Comparison of ENCODE assay signal across 12 cellular contexts in genomic region chr1:6171546-6172124, GRCh38. TPM values are rescaled to one million over a fixed set of nuclear protein-coding genes. Genes with fewer than 3 reads are reported as not detected.
DNase-seq lines count a peak whose midpoint lies in the region; ATAC-seq and TF ChIP-seq lines count a peak whose summit lies in the region.
"Had no signal": no experiment of that assay in that cellular context is flagged by ENCODE, and none has a peak within 500 bp of the region (broad histone marks: within the 10 kb centered on the region; RNA-seq: fewer than 3 reads in every experiment).

No MANE protein-coding gene starts in this region.

- H3K4me3 ChIP-seq in RWPE2 (ENCODE audit: severe bottlenecking), result no peak overlapping the region
- no peak overlapping the region for H3K4me3 ChIP-seq in fibroblast of villous mesenchyme (ENCODE audit: low read depth, low read length)
- no peak overlapping the region for H3K4me3 ChIP-seq in gastroesophageal sphincter
- H3K4me3 ChIP-seq: HAP-1, tibial nerve had no signal

- no peak for TF ChIP-seq EP300 in gastroesophageal sphincter (IDR thresholded peaks at IDR 0.05)

- H3K36me3 ChIP-seq in RWPE2 (ENCODE audit: low read depth), result no peaks in the 10 kb centered on the region
- H3K36me3 ChIP-seq in gastroesophageal sphincter, result no peaks in the 10 kb centered on the region
- H3K36me3 ChIP-seq: HAP-1, tibial nerve had no signal

- H3K27me3 ChIP-seq in RWPE2 (ENCODE audit: insufficient read depth, poor library complexity, severe bottlenecking) (no peaks in the 10 kb centered on the region), gastroesophageal sphincter (peaks cover 62% of the 10 kb centered on the region)

- TF ChIP-seq POLR2A in gastroesophageal sphincter (IDR thresholded peaks at IDR 0.05), result no peak

- ATAC-seq in RWPE2 (ENCODE audit: low read depth), result peak; percentile 58; the same call in 2 of the 3 replicates
- no peak for ATAC-seq in GM19328 (IDR thresholded peaks at IDR 0.05; ENCODE audit: unreplicated experiment)
- ATAC-seq in gastroesophageal sphincter, result no peak
- ATAC-seq in HG02852 (IDR thresholded peaks at IDR 0.05; ENCODE audit: unreplicated experiment), result no peak

- H3K9me3 ChIP-seq in RWPE2 (ENCODE audit: severe bottlenecking) (no peaks in the 10 kb centered on the region), gastroesophageal sphincter (no peaks in the 10 kb centered on the region)
- H3K9me3 ChIP-seq: HAP-1, tibial nerve had no signal

- H3K27ac ChIP-seq in 22Rv1, result no peak overlapping the region
- H3K27ac ChIP-seq in RWPE2 (ENCODE audit: poor library complexity, severe bottlenecking), result no peak overlapping the region
- H3K27ac ChIP-seq in gastroesophageal sphincter, result peak overlapping the region in 1 of 4 donors; percentile 56
- H3K27ac ChIP-seq: tibial nerve had no signal

- 28% methylated on average over 4 of the region's 10 CpGs; no CpG with 5 or more reads in 1 of the 2 donors for WGBS in gastroesophageal sphincter (ENCODE audit: low coverage in 1 of 2), 2 donors

- DNase-seq in RWPE2 (ENCODE audit: low spot score) (no peak), fibroblast of villous mesenchyme (ENCODE audit: low read depth) (peak; percentile 12), NCI-H526 treated with DMSO at 0.1 percent for 48 hours (lab: John Stamatoyannopoulos, UW) (no peak)
- DNase-seq: activated B cell treated with CpG ODN at 0.5 μM for 24 hours, KG1 had no signal

- H3K4me1 ChIP-seq in RWPE2 (ENCODE audit: insufficient read depth, poor library complexity, severe bottlenecking) (no peaks in the 10 kb centered on the region), gastroesophageal sphincter (no peaks in the 10 kb centered on the region)
- H3K4me1 ChIP-seq: HAP-1, tibial nerve had no signal

- TF ChIP-seq CTCF in 22Rv1 (IDR thresholded peaks at IDR 0.05), result peak; percentile 55
- TF ChIP-seq CTCF in GM12873 (IDR thresholded peaks at IDR 0.05; ENCODE audit: insufficient read depth, low read depth, low read length, missing control alignments), result peak; percentile 25
- no peak for TF ChIP-seq CTCF in RWPE2 (IDR thresholded peaks at IDR 0.05; ENCODE audit: poor library complexity, severe bottlenecking)
- peak; percentile 38 for TF ChIP-seq CTCF in fibroblast of villous mesenchyme (IDR thresholded peaks at IDR 0.05; ENCODE audit: insufficient read depth, low read depth, low read length)
- peak in 1 of 4 experiments; percentile 28 for TF ChIP-seq CTCF in gastroesophageal sphincter (IDR thresholded peaks at IDR 0.05)

RNA-seq across cellular contexts. Expression of gene CHD5, which starts 8.5 kb away (rescaled TPM):
- under 0.01 TPM in 2 replicates for total RNA-seq in fibroblast of villous mesenchyme
- 10 to 100 TPM in 2 of 4 donors, 1 to 10 TPM in 2; 4.4 to 34.9 (median 9.2) TPM for total RNA-seq in gastroesophageal sphincter

RNA-seq across cellular contexts. Expression of gene RPL22, which starts 27.8 kb away (rescaled TPM):
- total RNA-seq in fibroblast of villous mesenchyme, result 80.5 and 97.6 TPM in 2 replicates
- total RNA-seq in gastroesophageal sphincter, result 100 to 1,000 TPM; 126 to 281 (median 227) TPM

RNA-seq across cellular contexts. Expression of gene RNF207, which starts 34.3 kb away (rescaled TPM):
- total RNA-seq in fibroblast of villous mesenchyme, result 27.7 and 110 TPM in 2 replicates
- total RNA-seq in gastroesophageal sphincter, result 10 to 100 TPM in 3 of 4 donors, 1 to 10 TPM in 1; 3.0 to 34.1 (median 18.3) TPM
